In the genomic region with DNA sequence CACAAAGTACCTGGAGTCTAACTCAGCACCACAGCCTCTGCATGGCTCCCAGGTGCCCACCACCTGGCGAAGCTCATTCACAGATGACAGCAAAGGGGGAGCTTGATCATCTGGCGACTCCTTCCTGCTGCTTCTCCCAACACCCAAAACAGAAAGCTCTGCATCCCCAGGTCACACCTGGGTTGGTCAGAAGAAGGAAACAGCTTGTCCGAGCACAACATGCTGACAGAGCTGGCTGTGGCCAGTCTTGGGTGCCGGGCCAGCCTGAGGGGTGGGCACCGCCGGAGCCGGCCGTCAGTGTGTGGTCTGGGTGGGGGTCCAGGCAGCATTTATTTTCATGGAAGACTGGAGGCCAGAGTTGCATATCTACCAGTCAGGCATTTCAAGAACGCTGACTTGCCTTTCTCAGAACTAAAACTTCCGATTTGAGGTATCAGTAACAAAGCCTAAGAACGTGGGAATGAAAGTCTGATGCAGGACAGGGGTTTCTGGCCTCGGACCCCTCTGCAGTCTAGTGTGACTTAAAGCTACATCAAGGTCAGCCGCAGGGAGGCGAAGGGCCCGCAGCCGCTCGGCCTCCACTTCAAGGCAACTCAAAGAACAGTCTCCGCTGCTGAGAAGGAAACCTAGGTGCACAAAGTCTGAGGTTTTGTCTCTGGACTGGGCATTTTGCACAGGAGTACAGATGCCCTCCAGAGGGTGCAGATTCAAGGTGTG, we compare ENCODE assay signal across 1 cellular context.
TF ChIP-seq lines count a peak whose summit lies in the region.

No MANE protein-coding gene starts in this region.

TF ChIP-seq in IMR-90, 13 proteins besides CTCF, POLR2A, EP300 and RAD21:
- no peak for TF ChIP-seq RCOR1 (IDR thresholded peaks at IDR 0.05; ENCODE audit: insufficient replicate concordance, low read length)
- no peak for TF ChIP-seq BHLHE40 (IDR thresholded peaks at IDR 0.05; ENCODE audit: low read depth, low read length)
- no peak for TF ChIP-seq CEBPB (IDR thresholded peaks at IDR 0.05; ENCODE audit: low read depth, low read length)
- TF ChIP-seq MAZ (IDR thresholded peaks at IDR 0.05; ENCODE audit: borderline replicate concordance, low read depth, low read length) = no peak
- TF ChIP-seq NFE2L2 (IDR thresholded peaks at IDR 0.05; ENCODE audit: low read depth, low read length) = no peak
- no peak for TF ChIP-seq RFX5 (IDR thresholded peaks at IDR 0.05; ENCODE audit: low read depth, low read length)
- TF ChIP-seq CHD1 (IDR thresholded peaks at IDR 0.05; ENCODE audit: low read depth, low read length) = no peak
- TF ChIP-seq MAFK (IDR thresholded peaks at IDR 0.05; ENCODE audit: low read depth, low read length) = no peak
- TF ChIP-seq FOS (IDR thresholded peaks at IDR 0.05; ENCODE audit: low read depth, low read length) = no peak
- TF ChIP-seq MXI1 (IDR thresholded peaks at IDR 0.05; ENCODE audit: borderline replicate concordance, low read depth, low read length) = no peak
- no peak for TF ChIP-seq USF2 (IDR thresholded peaks at IDR 0.05; ENCODE audit: low read depth, low read length)
- TF ChIP-seq SMC3 (IDR thresholded peaks at IDR 0.05; ENCODE audit: low read depth, low read length) = no peak
- TF ChIP-seq ELK1 (IDR thresholded peaks at IDR 0.05; ENCODE audit: borderline replicate concordance, low read depth, low read length) = no peak
